Comparison of ENCODE assay signal across 1 cellular context in genomic region chr14:88325883-88326282, GRCh38.
TF ChIP-seq lines count a peak whose summit lies in the region.

No MANE protein-coding gene starts in this region.

TF ChIP-seq in GM23338, 12 proteins besides CTCF, POLR2A, EP300 and RAD21 (continued from another document):
- TF ChIP-seq, protein P1, sequence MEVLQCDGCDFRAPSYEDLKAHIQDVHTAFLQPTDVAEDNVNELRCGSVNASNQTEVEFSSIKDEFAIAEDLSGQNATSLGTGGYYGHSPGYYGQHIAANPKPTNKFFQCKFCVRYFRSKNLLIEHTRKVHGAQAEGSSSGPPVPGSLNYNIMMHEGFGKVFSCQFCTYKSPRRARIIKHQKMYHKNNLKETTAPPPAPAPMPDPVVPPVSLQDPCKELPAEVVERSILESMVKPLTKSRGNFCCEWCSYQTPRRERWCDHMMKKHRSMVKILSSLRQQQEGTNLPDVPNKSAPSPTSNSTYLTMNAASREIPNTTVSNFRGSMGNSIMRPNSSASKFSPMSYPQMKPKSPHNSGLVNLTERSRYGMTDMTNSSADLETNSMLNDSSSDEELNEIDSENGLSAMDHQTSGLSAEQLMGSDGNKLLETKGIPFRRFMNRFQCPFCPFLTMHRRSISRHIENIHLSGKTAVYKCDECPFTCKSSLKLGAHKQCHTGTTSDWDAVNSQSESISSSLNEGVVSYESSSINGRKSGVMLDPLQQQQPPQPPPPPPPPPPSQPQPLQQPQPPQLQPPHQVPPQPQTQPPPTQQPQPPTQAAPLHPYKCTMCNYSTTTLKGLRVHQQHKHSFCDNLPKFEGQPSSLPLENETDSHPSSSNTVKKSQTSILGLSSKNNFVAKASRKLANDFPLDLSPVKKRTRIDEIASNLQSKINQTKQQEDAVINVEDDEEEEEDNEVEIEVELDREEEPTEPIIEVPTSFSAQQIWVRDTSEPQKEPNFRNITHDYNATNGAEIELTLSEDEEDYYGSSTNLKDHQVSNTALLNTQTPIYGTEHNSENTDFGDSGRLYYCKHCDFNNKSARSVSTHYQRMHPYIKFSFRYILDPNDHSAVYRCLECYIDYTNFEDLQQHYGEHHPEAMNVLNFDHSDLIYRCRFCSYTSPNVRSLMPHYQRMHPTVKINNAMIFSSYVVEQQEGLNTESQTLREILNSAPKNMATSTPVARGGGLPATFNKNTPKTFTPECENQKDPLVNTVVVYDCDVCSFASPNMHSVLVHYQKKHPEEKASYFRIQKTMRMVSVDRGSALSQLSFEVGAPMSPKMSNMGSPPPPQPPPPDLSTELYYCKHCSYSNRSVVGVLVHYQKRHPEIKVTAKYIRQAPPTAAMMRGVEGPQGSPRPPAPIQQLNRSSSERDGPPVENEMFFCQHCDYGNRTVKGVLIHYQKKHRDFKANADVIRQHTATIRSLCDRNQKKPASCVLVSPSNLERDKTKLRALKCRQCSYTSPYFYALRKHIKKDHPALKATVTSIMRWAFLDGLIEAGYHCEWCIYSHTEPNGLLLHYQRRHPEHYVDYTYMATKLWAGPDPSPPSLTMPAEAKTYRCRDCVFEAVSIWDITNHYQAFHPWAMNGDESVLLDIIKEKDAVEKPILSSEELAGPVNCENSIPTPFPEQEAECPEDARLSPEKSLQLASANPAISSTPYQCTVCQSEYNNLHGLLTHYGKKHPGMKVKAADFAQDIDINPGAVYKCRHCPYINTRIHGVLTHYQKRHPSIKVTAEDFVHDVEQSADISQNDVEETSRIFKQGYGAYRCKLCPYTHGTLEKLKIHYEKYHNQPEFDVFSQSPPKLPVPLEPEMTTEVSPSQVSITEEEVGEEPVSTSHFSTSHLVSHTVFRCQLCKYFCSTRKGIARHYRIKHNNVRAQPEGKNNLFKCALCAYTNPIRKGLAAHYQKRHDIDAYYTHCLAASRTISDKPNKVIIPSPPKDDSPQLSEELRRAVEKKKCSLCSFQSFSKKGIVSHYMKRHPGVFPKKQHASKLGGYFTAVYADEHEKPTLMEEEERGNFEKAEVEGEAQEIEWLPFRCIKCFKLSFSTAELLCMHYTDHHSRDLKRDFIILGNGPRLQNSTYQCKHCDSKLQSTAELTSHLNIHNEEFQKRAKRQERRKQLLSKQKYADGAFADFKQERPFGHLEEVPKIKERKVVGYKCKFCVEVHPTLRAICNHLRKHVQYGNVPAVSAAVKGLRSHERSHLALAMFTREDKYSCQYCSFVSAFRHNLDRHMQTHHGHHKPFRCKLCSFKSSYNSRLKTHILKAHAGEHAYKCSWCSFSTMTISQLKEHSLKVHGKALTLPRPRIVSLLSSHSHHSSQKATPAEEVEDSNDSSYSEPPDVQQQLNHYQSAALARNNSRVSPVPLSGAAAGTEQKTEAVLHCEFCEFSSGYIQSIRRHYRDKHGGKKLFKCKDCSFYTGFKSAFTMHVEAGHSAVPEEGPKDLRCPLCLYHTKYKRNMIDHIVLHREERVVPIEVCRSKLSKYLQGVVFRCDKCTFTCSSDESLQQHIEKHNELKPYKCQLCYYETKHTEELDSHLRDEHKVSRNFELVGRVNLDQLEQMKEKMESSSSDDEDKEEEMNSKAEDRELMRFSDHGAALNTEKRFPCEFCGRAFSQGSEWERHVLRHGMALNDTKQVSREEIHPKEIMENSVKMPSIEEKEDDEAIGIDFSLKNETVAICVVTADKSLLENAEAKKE (CRISPR knock-in tag; IDR thresholded peaks at IDR 0.05), result no peak
- TF ChIP-seq EZH2phosphoT487 (IDR thresholded peaks at IDR 0.05; ENCODE audit: unreplicated experiment) (no peak), STAT1 (IDR thresholded peaks at IDR 0.05; ENCODE audit: unreplicated experiment) (no peak), REST (IDR thresholded peaks at IDR 0.05; ENCODE audit: unreplicated experiment) (no peak), NANOG (IDR thresholded peaks at IDR 0.05; ENCODE audit: borderline replicate concordance) (no peak), CREB1 (CRISPR knock-in tag; IDR thresholded peaks at IDR 0.05; ENCODE audit: low read depth) (no peak), EZH2 (IDR thresholded peaks at IDR 0.05; ENCODE audit: low read depth, unreplicated experiment) (no peak), POLR2AphosphoS5 (IDR thresholded peaks at IDR 0.05; ENCODE audit: low read depth) (no peak), JUNB (IDR thresholded peaks at IDR 0.05; ENCODE audit: unreplicated experiment) (no peak), ZNF114 (CRISPR knock-in tag; IDR thresholded peaks at IDR 0.05) (no peak)
- TF ChIP-seq, protein P2, sequence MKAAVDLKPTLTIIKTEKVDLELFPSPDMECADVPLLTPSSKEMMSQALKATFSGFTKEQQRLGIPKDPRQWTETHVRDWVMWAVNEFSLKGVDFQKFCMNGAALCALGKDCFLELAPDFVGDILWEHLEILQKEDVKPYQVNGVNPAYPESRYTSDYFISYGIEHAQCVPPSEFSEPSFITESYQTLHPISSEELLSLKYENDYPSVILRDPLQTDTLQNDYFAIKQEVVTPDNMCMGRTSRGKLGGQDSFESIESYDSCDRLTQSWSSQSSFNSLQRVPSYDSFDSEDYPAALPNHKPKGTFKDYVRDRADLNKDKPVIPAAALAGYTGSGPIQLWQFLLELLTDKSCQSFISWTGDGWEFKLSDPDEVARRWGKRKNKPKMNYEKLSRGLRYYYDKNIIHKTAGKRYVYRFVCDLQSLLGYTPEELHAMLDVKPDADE (IDR thresholded peaks at IDR 0.05), result no peak
